ENCODE assay signal across 8 cellular contexts in the genomic region with DNA sequence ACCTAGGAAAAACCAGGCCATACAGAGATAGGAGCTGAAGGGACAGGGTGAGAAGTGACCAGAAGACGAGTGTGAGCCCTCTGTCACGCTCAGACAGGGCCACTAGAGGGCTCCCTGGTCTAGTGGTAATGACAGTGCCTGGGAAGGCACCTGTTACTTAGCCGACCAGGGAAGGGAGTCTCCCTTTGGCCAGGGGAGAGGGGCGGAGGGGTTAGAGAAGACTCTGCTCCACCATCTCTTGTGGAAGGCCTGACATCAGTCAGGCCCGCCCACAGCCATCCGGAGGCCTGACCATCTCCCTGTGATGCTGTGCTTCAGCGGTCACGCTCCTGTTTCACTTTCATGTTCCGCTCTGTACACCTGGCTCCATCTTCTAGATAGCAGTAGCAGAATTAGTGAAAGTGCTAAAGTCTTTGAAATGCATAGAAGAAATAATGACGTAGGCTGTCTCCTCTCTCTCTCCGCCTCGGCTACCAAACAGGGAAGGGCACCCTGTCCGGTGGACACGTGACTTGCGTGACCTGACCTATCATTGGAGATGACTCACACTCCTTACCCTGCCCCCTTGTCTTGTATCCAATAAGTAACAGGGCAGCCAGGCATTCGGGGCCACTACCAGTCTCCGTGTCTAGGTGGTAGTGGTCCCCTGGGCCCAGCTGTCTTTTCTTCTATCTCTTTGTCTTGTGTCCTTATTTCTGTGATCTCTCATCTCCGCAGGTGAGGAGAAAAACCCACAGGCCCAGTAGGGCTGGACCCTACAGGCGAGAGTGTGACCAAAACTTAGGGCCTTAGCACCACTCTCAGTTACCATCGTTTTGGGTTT.
A peak's percentile ranks its signal among the peaks of the same experiment; 100 is the strongest.
DNase-seq lines count a peak whose midpoint lies in the region; ATAC-seq lines count a peak whose summit lies in the region.

No MANE protein-coding gene starts in this region.

- DNase-seq in NCI-H1694 (lab: John Stamatoyannopoulos, UW) = peak; percentile 7
- DNase-seq in NCI-H1694 treated with DMSO at 0.1 percent for 48 hours (lab: John Stamatoyannopoulos, UW) = no peak
- DNase-seq in NCI-H187 (lab: John Stamatoyannopoulos, UW) = peak; percentile 44 to 53
- peak; percentile 87 for DNase-seq in activated CD4-positive, alpha-beta T cell treated with anti-CD3 and anti-CD28 coated beads for 48 hours
- DNase-seq in dedifferentiated amniotic fluid mesenchymal stem cell (ENCODE audit: extremely low spot score) = peak; percentile 31
- DNase-seq in medulla oblongata (ENCODE audit: extremely low spot score) = peak; percentile 77
- DNase-seq in stimulated activated CD8-positive, alpha-beta memory T cell treated with anti-CD3 and anti-CD28 coated beads, Interleukin-15, amount 100 ng/mL, for 4 hours (ENCODE audit: low read depth in 2 of 2) = peak; percentile 51 to 53

- ATAC-seq in HG02588 (IDR thresholded peaks at IDR 0.05; ENCODE audit: unreplicated experiment) = peak; percentile 96
